ENCODE assay signal across 21 cellular contexts in genomic region chr5:71810023-71810422, GRCh38.
DNase-seq lines count a peak whose midpoint lies in the region; ATAC-seq and TF ChIP-seq lines count a peak whose summit lies in the region.
"Had no signal": no experiment of that assay in that cellular context is flagged by ENCODE, and none has a peak within 500 bp of the region (broad histone marks: within the 10 kb centered on the region; RNA-seq: fewer than 3 reads in every experiment).

No MANE protein-coding gene starts in this region.

- TF ChIP-seq CTCF in left ventricle myocardium inferior (IDR thresholded peaks at IDR 0.05; ENCODE audit: borderline replicate concordance) (no peak), left lung (IDR thresholded peaks at IDR 0.05) (no peak)

- H3K4me3 ChIP-seq in left ventricle myocardium inferior (no peak overlapping the region), SJCRH30 (no peak overlapping the region), left lung (no peak overlapping the region)
- H3K4me3 ChIP-seq: A549, gastroesophageal sphincter, ovary had no signal

- DNase-seq in Right ventricle myocardium superior = peak; percentile 34
- no peak for DNase-seq in left ventricle myocardium inferior
- DNase-seq in islet precursor cell = peak; percentile 71
- no peak for DNase-seq in stimulated activated naive CD4-positive, alpha-beta T cell (lab: John Stamatoyannopoulos, UW)
- no peak for DNase-seq in SJCRH30
- DNase-seq in left lung = no peak
- no peak for DNase-seq in KG1 (lab: John Stamatoyannopoulos, UW)
- DNase-seq: activated CD4-positive, alpha-beta T cell treated with anti-CD3 and anti-CD28 coated beads, Interleukin-2, amount 10 ng/mL, durations not matched to agents 7 days and 5 days; activated CD8-positive, alpha-beta memory T cell treated with anti-CD3 and anti-CD28 coated beads, Interleukin-2, amount 50 U/mL, for 4 hours; activated gamma-delta T cell treated with Interleukin-2 at 50 U/mL for 16 hours; DMS153; left colon; MV-4-11; NCI-H2029; ovary; stimulated activated CD4-positive, alpha-beta T cell treated with anti-CD3 and anti-CD28 coated beads, Interleukin-1b, Interleukin-23, amount 100 ng/mL, for 48 hours had no signal

- H3K9me3 ChIP-seq in left ventricle myocardium inferior (replicated peaks) (no peaks in the 10 kb centered on the region), SJCRH30 (replicated peaks) (no peaks in the 10 kb centered on the region), left lung (no peaks in the 10 kb centered on the region)
- H3K9me3 ChIP-seq: A549, gastroesophageal sphincter, ovary had no signal

- H3K27me3 ChIP-seq in left ventricle myocardium inferior (ENCODE audit: low read depth) = no peaks in the 10 kb centered on the region
- no peaks in the 10 kb centered on the region for H3K27me3 ChIP-seq in SJCRH30
- no peaks in the 10 kb centered on the region for H3K27me3 ChIP-seq in left lung
- H3K27me3 ChIP-seq: gastroesophageal sphincter, ovary had no signal

- ATAC-seq in Right ventricle myocardium superior (ENCODE audit: poor library complexity) (peak; percentile 53), SK-N-SH treated with all-trans-retinoic acid at 6 μM for 48 hours (peak; percentile 73), left lung (no peak)
- ATAC-seq: A549, esophagus mucosa, gastroesophageal sphincter, left colon had no signal

- H3K36me3 ChIP-seq in left ventricle myocardium inferior (no peaks in the 10 kb centered on the region), SJCRH30 (no peaks in the 10 kb centered on the region), left lung (no peaks in the 10 kb centered on the region)
- H3K36me3 ChIP-seq: gastroesophageal sphincter, ovary had no signal

- H3K27ac ChIP-seq in left ventricle myocardium inferior (replicated peaks) = no peak overlapping the region
- H3K27ac ChIP-seq in SJCRH30 = no peak overlapping the region
- no peak overlapping the region for H3K27ac ChIP-seq in left lung
- H3K27ac ChIP-seq: A549, HL-60, ovary had no signal

- H3K4me1 ChIP-seq in left ventricle myocardium inferior (peaks cover 10% of the 10 kb centered on the region), SJCRH30 (no peaks in the 10 kb centered on the region), left lung (no peaks in the 10 kb centered on the region)
- H3K4me1 ChIP-seq: A549 had no signal

- intact Hi-C loops in Right ventricle myocardium superior (cut with DNase I) (no loop called here), left ventricle myocardium inferior (cut with micrococcal nuclease) (no loop called here), left lung (cut with DNase I) (no loop called here)

TF ChIP-seq in SK-N-SH treated with all-trans-retinoic acid at 6 μM for 48 hours, 23 proteins besides CTCF, POLR2A, EP300 and RAD21:
- no peak for TF ChIP-seq RARB (CRISPR knock-in tag; IDR thresholded peaks at IDR 0.05)
- TF ChIP-seq CSDC2 (CRISPR knock-in tag; IDR thresholded peaks at IDR 0.05) = no peak
- TF ChIP-seq OSR1 (CRISPR knock-in tag; IDR thresholded peaks at IDR 0.05) = no peak
- TF ChIP-seq TOX (CRISPR knock-in tag; IDR thresholded peaks at IDR 0.05; ENCODE audit: borderline replicate concordance) = no peak
- TF ChIP-seq CSRNP3 (CRISPR knock-in tag; IDR thresholded peaks at IDR 0.05) = no peak
- no peak for TF ChIP-seq ZNF565 (CRISPR knock-in tag; conservative IDR thresholded peaks at IDR 0.05; ENCODE audit: low read depth)
- no peak for TF ChIP-seq PPARA (CRISPR knock-in tag; IDR thresholded peaks at IDR 0.05; ENCODE audit: borderline replicate concordance)
- TF ChIP-seq GLIS3 (CRISPR knock-in tag; IDR thresholded peaks at IDR 0.05) = no peak
- TF ChIP-seq ZFP3 (CRISPR knock-in tag; IDR thresholded peaks at IDR 0.05) = no peak
- TF ChIP-seq ESRRG (CRISPR knock-in tag; IDR thresholded peaks at IDR 0.05) = no peak

Comparison
In these comparisons a context has a peak if more than half of its experiments do, and no peak if none do; other contexts are left out.
1. DNase-seq: peak in Right ventricle myocardium superior (single experiment) and islet precursor cell (single experiment); none in left ventricle myocardium inferior (single experiment), stimulated activated naive CD4-positive, alpha-beta T cell (0 of 6), SJCRH30 (0 of 2), left lung (0 of 2) and KG1 (single experiment).